ENCODE assay signal across 28 cellular contexts in genomic region chr3:15886521-15886920, GRCh38.
"Had no signal": no experiment of that assay in that cellular context is flagged by ENCODE, and none has a peak within 500 bp of the region (broad histone marks: within the 10 kb centered on the region; RNA-seq: fewer than 3 reads in every experiment).

No MANE protein-coding gene starts in this region.

- H3K4me3 ChIP-seq: colonic mucosa, coronary artery, dorsolateral prefrontal cortex, esophagus muscularis mucosa, esophagus squamous epithelium, gastrocnemius medialis, gastroesophageal sphincter, heart left ventricle, heart right ventricle had no signal

- FAIRE-seq: colon, endometrium, endothelial cell of umbilical vein, frontal cortex had no signal

- H3K27me3 ChIP-seq: colonic mucosa, dorsolateral prefrontal cortex, esophagus muscularis mucosa, esophagus squamous epithelium, foreskin keratinocyte, gastrocnemius medialis, gastroesophageal sphincter, heart left ventricle, heart right ventricle had no signal

- H3K36me3 ChIP-seq: colonic mucosa, esophagus muscularis mucosa, esophagus squamous epithelium, gastrocnemius medialis, gastroesophageal sphincter, heart left ventricle, heart right ventricle had no signal

- H3K9me3 ChIP-seq: colonic mucosa, esophagus muscularis mucosa, esophagus squamous epithelium, gastrocnemius medialis, gastroesophageal sphincter, heart left ventricle, heart right ventricle had no signal

- H3K27ac ChIP-seq: colonic mucosa, coronary artery, dorsolateral prefrontal cortex, epithelial cell of prostate, esophagus muscularis mucosa, esophagus squamous epithelium, foreskin keratinocyte, gastrocnemius medialis, gastroesophageal sphincter, heart left ventricle, heart right ventricle had no signal

- H3K4me1 ChIP-seq: colonic mucosa, esophagus muscularis mucosa, esophagus squamous epithelium, foreskin keratinocyte, gastroesophageal sphincter, heart left ventricle, heart right ventricle had no signal

- DNase-seq: colonic mucosa; cortex of kidney; dermis blood vessel endothelial cell; dorsolateral prefrontal cortex; effector CD4-positive, alpha-beta T cell; effector CD8-positive, alpha-beta T cell; effector memory CD4-positive, alpha-beta T cell; effector memory CD8-positive, alpha-beta T cell; endodermal cell; erythroblast; esophagus squamous epithelium; foreskin fibroblast; foreskin keratinocyte; foreskin melanocyte; gastrocnemius medialis; glutamatergic neuron; head of caudate nucleus; heart left ventricle; heart right ventricle had no signal

- ATAC-seq: effector memory CD8-positive, alpha-beta T cell; esophagus mucosa; foreskin keratinocyte; gastrocnemius medialis; gastroesophageal sphincter; heart left ventricle; heart right ventricle had no signal
